In genomic region chr12:63713681-63714075, GRCh38 we compare ENCODE assay signal across 1 cellular context. TPM values are rescaled to one million over a fixed set of nuclear protein-coding genes. Genes with fewer than 3 reads are reported as not detected.
"Had no signal": no experiment of that assay in that cellular context is flagged by ENCODE, and none has a peak within 500 bp of the region (broad histone marks: within the 10 kb centered on the region; RNA-seq: fewer than 3 reads in every experiment).

No MANE protein-coding gene starts in this region.

RNA-seq across cellular contexts. Expression of gene DPY19L2, which starts 45.4 kb away (rescaled TPM):
- total RNA-seq: PC-9 had no signal
